8 cellular contexts compared by ENCODE assay signal in the genomic region with DNA sequence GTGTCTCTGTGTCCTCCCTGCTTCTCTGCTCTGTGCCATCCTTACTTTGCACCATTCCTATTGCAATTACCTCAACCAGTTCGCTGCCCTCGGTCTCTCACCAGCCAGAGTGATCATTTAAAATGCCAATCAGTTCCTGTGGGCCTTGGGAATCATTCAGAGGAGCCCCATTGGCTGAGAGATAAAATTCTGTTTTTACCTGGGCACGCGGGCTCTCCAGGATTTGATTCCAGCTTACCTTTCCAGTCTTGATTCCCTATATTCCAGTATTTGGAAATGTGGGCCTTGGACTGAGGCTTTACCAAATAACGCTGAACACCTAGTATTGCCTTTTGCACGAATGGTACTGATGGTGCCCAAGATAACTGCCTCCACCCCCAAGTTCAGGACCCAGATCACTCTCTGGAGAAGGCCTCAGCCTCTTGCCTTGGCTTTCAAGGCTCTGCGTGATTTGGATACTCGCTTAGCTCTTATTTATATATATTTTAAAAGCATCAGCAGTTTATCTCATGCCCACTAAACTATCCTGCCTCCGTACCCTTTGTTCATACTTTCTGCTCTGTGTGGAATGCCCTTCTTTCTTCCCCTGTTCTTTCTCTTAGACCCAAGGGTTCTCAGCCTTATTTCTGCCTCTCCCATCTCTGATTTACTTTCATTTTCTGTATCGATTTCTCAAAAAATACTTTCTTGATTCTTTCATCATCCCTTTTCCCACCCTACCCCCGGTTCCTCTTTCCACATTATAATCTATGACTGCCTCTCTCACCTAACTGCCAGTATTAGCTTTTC. TPM values are rescaled to one million over a fixed set of nuclear protein-coding genes. Genes with fewer than 3 reads are reported as not detected.
DNase-seq lines count a peak whose midpoint lies in the region; ATAC-seq and TF ChIP-seq lines count a peak whose summit lies in the region.

No MANE protein-coding gene starts in this region.

- POLR2A ChIA-PET in CD4-positive, alpha-beta memory T cell (lab: Charles Lee; ENCODE audit: partially characterized antibody) = interaction anchor here (1.2 to 4.2 kb wide), 15 partner anchors 8 to 468 kb away, joined by 3 to 45 read pairs (median 7); a partner anchor contains a TSS

- CTCF ChIA-PET in CD4-positive, alpha-beta memory T cell (lab: Charles Lee; ENCODE audit: partially characterized antibody) = interaction anchor here (1.1 to 1.6 kb wide), 3 partner anchors 11 to 24 kb away, joined by 3 to 6 read pairs (median 5); no protein-coding TSS in a partner anchor

- H3K4me3 ChIP-seq in CD4-positive, alpha-beta memory T cell (ENCODE audit: low read length in 2 of 2) = peak overlapping the region; percentile 70 to 96
- peak overlapping the region; percentile 97 to 100 (median 98) for H3K4me3 ChIP-seq in skeletal muscle tissue (ENCODE audit: low read length in 3 of 3)

- ATAC-seq in activated T-helper 17 cell treated with anti-CD3 and anti-CD28 coated beads, Interleukin-2, amount 50 U/mL, for 72 hours (replicated peaks) = peak; percentile 13

- H3K4me1 Mint-ChIP-seq in CD4-positive, alpha-beta memory T cell = peaks cover 17 to 41% (median 27%) of the 10 kb centered on the region in 4 donors
- peaks cover 12% of the 10 kb centered on the region for H3K4me1 Mint-ChIP-seq in activated T-helper 17 cell treated with anti-CD3 and anti-CD28 coated beads, Interleukin-2, amount 50 U/mL, for 72 hours
- peaks cover 9% of the 10 kb centered on the region for H3K4me1 Mint-ChIP-seq in glutamatergic neuron (ENCODE audit: low read depth, unreplicated experiment)

- H3K27ac Mint-ChIP-seq in CD4-positive, alpha-beta memory T cell = peak overlapping the region; percentile 89 to 99 (median 99)
- peak overlapping the region; percentile 99 for H3K27ac Mint-ChIP-seq in activated T-helper 17 cell treated with anti-CD3 and anti-CD28 coated beads, Interleukin-2, amount 50 U/mL, for 72 hours
- H3K27ac Mint-ChIP-seq in glutamatergic neuron (ENCODE audit: unreplicated experiment) = peak overlapping the region; percentile 86

- intact Hi-C loops in CD4-positive, alpha-beta memory T cell (cut with micrococcal nuclease) = loop anchor here (1.0 to 2.0 kb wide), 5 partner anchors 24 to 392 kb away; a partner anchor contains a TSS

- peak overlapping the region; percentile 97 for H3K27ac ChIP-seq in CD4-positive, alpha-beta memory T cell (ENCODE audit: low read depth, low read length)
- peak overlapping the region; percentile 96 for H3K27ac ChIP-seq in skeletal muscle tissue (ENCODE audit: low read depth, low read length)

- peak in 4 of 5 donors; percentile 11 to 34 (median 17) for DNase-seq in CD4-positive, alpha-beta memory T cell
- DNase-seq in KBM-7 (peak; percentile 62), glutamatergic neuron (no peak), NCI-H2081 treated with DMSO at 0.1 percent for 48 hours (lab: John Stamatoyannopoulos, UW) (no peak), COLO668 (lab: John Stamatoyannopoulos, UW; ENCODE audit: unreplicated experiment) (no peak), islet precursor cell (no peak)

- H3K27me3 ChIP-seq in CD4-positive, alpha-beta memory T cell (ENCODE audit: insufficient read depth, low read length) = no peaks in the 10 kb centered on the region
- H3K27me3 ChIP-seq in skeletal muscle tissue (ENCODE audit: control insufficient read depth in 3 of 3, insufficient read depth in 3 of 3, low read length in 3 of 3) = no peaks in the 10 kb centered on the region

- peaks cover 16 to 52% of the 10 kb centered on the region in 2 donors for H3K36me3 Mint-ChIP-seq in CD4-positive, alpha-beta memory T cell
- peaks cover 66% of the 10 kb centered on the region for H3K36me3 Mint-ChIP-seq in activated T-helper 17 cell treated with anti-CD3 and anti-CD28 coated beads, Interleukin-2, amount 50 U/mL, for 72 hours (ENCODE audit: low read depth)
- H3K36me3 Mint-ChIP-seq in glutamatergic neuron (ENCODE audit: unreplicated experiment) = no peaks in the 10 kb centered on the region

- peaks cover 0 to 7% (median 0%) of the 10 kb centered on the region in 8 donors for H3K9me3 Mint-ChIP-seq in CD4-positive, alpha-beta memory T cell
- no peaks in the 10 kb centered on the region for H3K9me3 Mint-ChIP-seq in activated T-helper 17 cell treated with anti-CD3 and anti-CD28 coated beads, Interleukin-2, amount 50 U/mL, for 72 hours
- peaks cover 7% of the 10 kb centered on the region for H3K9me3 Mint-ChIP-seq in glutamatergic neuron (ENCODE audit: unreplicated experiment)

- peak overlapping the region; percentile 93 to 97 (median 96) for H3K9ac ChIP-seq in skeletal muscle tissue (ENCODE audit: low read depth in 1 of 3, low read length in 3 of 3)

- H3K36me3 ChIP-seq in CD4-positive, alpha-beta memory T cell (ENCODE audit: insufficient read depth, low read length) = peaks cover 23% of the 10 kb centered on the region
- H3K36me3 ChIP-seq in skeletal muscle tissue (ENCODE audit: control insufficient read depth in 3 of 3, insufficient read depth in 3 of 3, low read length in 3 of 3) = peaks cover 17 to 31% (median 28%) of the 10 kb centered on the region in 3 donors

- H3K27me3 Mint-ChIP-seq in CD4-positive, alpha-beta memory T cell = no peaks in the 10 kb centered on the region
- H3K27me3 Mint-ChIP-seq in activated T-helper 17 cell treated with anti-CD3 and anti-CD28 coated beads, Interleukin-2, amount 50 U/mL, for 72 hours = no peaks in the 10 kb centered on the region
- H3K27me3 Mint-ChIP-seq in glutamatergic neuron (ENCODE audit: unreplicated experiment) = peaks cover 6% of the 10 kb centered on the region

- H3K4me3 Mint-ChIP-seq in CD4-positive, alpha-beta memory T cell = peak overlapping the region; percentile 92 to 99 (median 98)
- H3K4me3 Mint-ChIP-seq in activated T-helper 17 cell treated with anti-CD3 and anti-CD28 coated beads, Interleukin-2, amount 50 U/mL, for 72 hours = peak overlapping the region; percentile 81
- H3K4me3 Mint-ChIP-seq in glutamatergic neuron (ENCODE audit: unreplicated experiment) = peak overlapping the region; percentile 99

- peaks cover 30% of the 10 kb centered on the region for H3K4me1 ChIP-seq in CD4-positive, alpha-beta memory T cell (ENCODE audit: insufficient read depth, low read length)
- peaks cover 14 to 20% (median 19%) of the 10 kb centered on the region in 3 donors for H3K4me1 ChIP-seq in skeletal muscle tissue (ENCODE audit: control insufficient read depth in 3 of 3, insufficient read depth in 3 of 3, low read length in 3 of 3)

- in situ Hi-C loops in KBM-7 (cut with MboI; ENCODE audit: low pct_unique_long_range_greater_than_20kb, low sequenced_read_pairs) = no loop called here

- H3K9me3 ChIP-seq in CD4-positive, alpha-beta memory T cell (ENCODE audit: control insufficient read depth in 1 of 2, low read length in 2 of 2) = no peaks in the 10 kb centered on the region
- no peaks in the 10 kb centered on the region for H3K9me3 ChIP-seq in skeletal muscle tissue (ENCODE audit: control insufficient read depth in 3 of 3, low read length in 3 of 3)

- TF ChIP-seq CTCF in glutamatergic neuron (IDR thresholded peaks at IDR 0.05; ENCODE audit: partially characterized antibody, unreplicated experiment) = no peak

RNA-seq across cellular contexts. Expression of a gene that starts 0.9 kb away (rescaled TPM):
- total RNA-seq in CD4-positive, alpha-beta memory T cell = 10 to 100 TPM; 89.8 to 91.7 TPM
- 100 to 1,000 TPM; 211 to 279 TPM for polyA plus RNA-seq in CD4-positive, alpha-beta memory T cell
- 100 to 1,000 TPM; 140 to 270 TPM for total RNA-seq in activated T-helper 17 cell treated with anti-CD3 and anti-CD28 coated beads, Interleukin-2, amount 50 U/mL, for 72 hours
- 170 TPM for total RNA-seq in glutamatergic neuron (ENCODE audit: unreplicated experiment)
- total RNA-seq in skeletal muscle tissue = 86.6 TPM

RNA-seq across cellular contexts. Expression of a gene that starts 24.2 kb away (rescaled TPM):
- total RNA-seq in CD4-positive, alpha-beta memory T cell = 1 to 10 TPM; 1.3 to 1.6 TPM
- polyA plus RNA-seq in CD4-positive, alpha-beta memory T cell = under 1 TPM; 0.07 to 0.76 TPM
- total RNA-seq in activated T-helper 17 cell treated with anti-CD3 and anti-CD28 coated beads, Interleukin-2, amount 50 U/mL, for 72 hours = 10 to 100 TPM in 1 of 2 donors, 1 to 10 TPM in 1; 5.9 to 14.1 TPM
- total RNA-seq in glutamatergic neuron (ENCODE audit: unreplicated experiment) (55.3 TPM), skeletal muscle tissue (0.52 TPM)

RNA-seq across cellular contexts. Expression of a gene that starts 33.8 kb away (rescaled TPM):
- total RNA-seq in CD4-positive, alpha-beta memory T cell = 1 to 10 TPM; 4.8 to 5.7 TPM
- 1 to 10 TPM; 1.8 to 5.4 TPM for polyA plus RNA-seq in CD4-positive, alpha-beta memory T cell
- 1 to 10 TPM in 1 of 2 donors, under 1 TPM in 1; 0.91 to 1.2 TPM for total RNA-seq in activated T-helper 17 cell treated with anti-CD3 and anti-CD28 coated beads, Interleukin-2, amount 50 U/mL, for 72 hours
- total RNA-seq in glutamatergic neuron (ENCODE audit: unreplicated experiment) = 2.8 TPM
- 3.7 TPM for total RNA-seq in skeletal muscle tissue

Comparison
In these comparisons a context has a peak if more than half of its experiments do, and no peak if none do; other contexts are left out.
1. DNase-seq: peak in CD4-positive, alpha-beta memory T cell (4 of 5) and KBM-7 (single experiment); none in glutamatergic neuron (single experiment), NCI-H2081 treated with DMSO at 0.1 percent for 48 hours (single experiment), COLO668 (single experiment) and islet precursor cell (single experiment).
2. Peak in every context shown above with its lines, with median percentiles within 50 percentile points of each other: H3K27ac Mint-ChIP-seq and H3K4me3 Mint-ChIP-seq.